8 cellular contexts compared by ENCODE assay signal in the genomic region with DNA sequence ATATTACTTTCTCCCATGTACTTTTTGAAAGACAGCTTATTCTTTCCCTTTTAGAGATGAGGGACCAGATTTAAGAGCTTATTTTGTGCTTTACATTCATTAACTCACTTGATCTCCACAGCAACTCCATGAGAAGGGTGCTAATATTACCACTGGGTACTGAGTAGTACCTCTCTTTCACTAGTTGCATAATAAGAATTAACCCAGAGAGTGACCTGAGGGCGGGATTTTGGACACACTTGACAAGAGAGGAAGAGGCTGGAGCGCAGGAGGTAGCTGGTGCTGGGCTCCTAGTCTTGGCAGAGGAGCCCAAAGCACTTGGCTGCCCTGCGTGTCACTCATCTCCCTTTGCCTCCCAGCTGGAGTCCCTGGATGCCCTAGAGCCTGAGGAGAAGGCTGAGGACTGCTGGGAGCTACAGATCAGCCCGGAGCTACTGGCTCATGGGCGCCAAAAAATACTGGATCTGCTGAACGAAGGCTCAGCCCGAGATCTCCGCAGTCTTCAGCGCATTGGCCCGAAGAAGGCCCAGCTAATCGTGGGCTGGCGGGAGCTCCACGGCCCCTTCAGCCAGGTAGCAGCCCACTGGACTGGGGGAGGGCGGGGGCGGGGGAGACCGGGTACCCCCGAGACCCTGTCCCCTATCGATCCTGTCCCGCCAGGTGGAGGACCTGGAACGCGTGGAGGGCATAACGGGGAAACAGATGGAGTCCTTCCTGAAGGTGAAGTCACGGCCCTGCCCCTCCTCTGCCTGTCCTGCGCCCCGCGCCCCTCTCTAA. TPM values are rescaled to one million over a fixed set of nuclear protein-coding genes. Genes with fewer than 3 reads are reported as not detected.
DNase-seq lines count a peak whose midpoint lies in the region; ATAC-seq and TF ChIP-seq lines count a peak whose summit lies in the region.

No MANE protein-coding gene starts in this region.

- H3K4me1 Mint-ChIP-seq in activated T-cell treated with anti-CD3 and anti-CD28 coated beads, Interleukin-2, amount 50 U/mL, for 72 hours (ENCODE audit: low read depth), result peaks cover 35% of the 10 kb centered on the region

- in situ Hi-C loops in astrocyte of the spinal cord (cut with HindIII; ENCODE audit: low sequenced_read_pairs), result no loop called here

- peak in 1 of 2 donors; percentile 15 for DNase-seq in activated T-cell treated with anti-CD3 and anti-CD28 coated beads, Interleukin-2, amount 50 U/mL, for 72 hours
- no peak for DNase-seq in activated T-cell treated with anti-CD3 and anti-CD28 coated beads, Interleukin-2, amount 50 U/mL, for 1 hour
- DNase-seq in NCI-H345 (lab: John Stamatoyannopoulos, UW), result peak; percentile 65
- peak; percentile 31 for DNase-seq in astrocyte of the spinal cord (ENCODE audit: low read depth, low spot score)
- DNase-seq in superior temporal gyrus (ENCODE audit: extremely low spot score), result peak; percentile 41
- DNase-seq in UCSD-AML1 (lab: John Stamatoyannopoulos, UW; ENCODE audit: unreplicated experiment), result no peak
- no peak for DNase-seq in T1000 (lab: John Stamatoyannopoulos, UW)

- no peaks in the 10 kb centered on the region for H3K9me3 Mint-ChIP-seq in activated T-cell treated with anti-CD3 and anti-CD28 coated beads, Interleukin-2, amount 50 U/mL, for 72 hours

- H3K36me3 Mint-ChIP-seq in activated T-cell treated with anti-CD3 and anti-CD28 coated beads, Interleukin-2, amount 50 U/mL, for 72 hours (ENCODE audit: insufficient read depth in 2 of 2), result peaks cover 11 to 25% of the 10 kb centered on the region in 2 donors

- no peak for ATAC-seq in activated T-cell treated with anti-CD3 and anti-CD28 coated beads, Interleukin-2, amount 50 U/mL, for 72 hours (replicated peaks in 1 of 2)

- peak overlapping the region; percentile 71 for H3K4me3 ChIP-seq in astrocyte of the spinal cord (ENCODE audit: low read depth, low read length)

- H3K27me3 ChIP-seq in layer of hippocampus (ENCODE audit: control insufficient read depth, insufficient read depth, low read length), result no peaks in the 10 kb centered on the region

- no peak for TF ChIP-seq CTCF in astrocyte of the spinal cord (IDR thresholded peaks at IDR 0.05; ENCODE audit: low read depth, low read length)

- peak overlapping the region; percentile 100 for H3K27ac Mint-ChIP-seq in activated T-cell treated with anti-CD3 and anti-CD28 coated beads, Interleukin-2, amount 50 U/mL, for 72 hours

- peak overlapping the region; percentile 99 for H3K27ac ChIP-seq in layer of hippocampus (ENCODE audit: low read depth, low read length)

- peak overlapping the region; percentile 97 to 99 for H3K4me3 Mint-ChIP-seq in activated T-cell treated with anti-CD3 and anti-CD28 coated beads, Interleukin-2, amount 50 U/mL, for 72 hours

- no peaks in the 10 kb centered on the region for H3K27me3 Mint-ChIP-seq in activated T-cell treated with anti-CD3 and anti-CD28 coated beads, Interleukin-2, amount 50 U/mL, for 72 hours (ENCODE audit: low read depth)

RNA-seq across cellular contexts. Expression of a gene that starts 1.7 kb away (rescaled TPM):
- total RNA-seq in activated T-cell treated with anti-CD3 and anti-CD28 coated beads, Interleukin-2, amount 50 U/mL, for 72 hours, result 100 to 1,000 TPM; 266 to 329 TPM

RNA-seq across cellular contexts. Expression of a gene that starts 7.3 kb away (rescaled TPM):
- 1 to 10 TPM; 2.4 to 2.8 TPM for total RNA-seq in activated T-cell treated with anti-CD3 and anti-CD28 coated beads, Interleukin-2, amount 50 U/mL, for 72 hours

RNA-seq across cellular contexts. Expression of a gene that starts 11.3 kb away (rescaled TPM):
- 10 to 100 TPM; 14.8 to 17.8 TPM for total RNA-seq in activated T-cell treated with anti-CD3 and anti-CD28 coated beads, Interleukin-2, amount 50 U/mL, for 72 hours

RNA-seq across cellular contexts. Expression of a gene that starts 14.1 kb away (rescaled TPM):
- 100 to 1,000 TPM; 153 to 180 TPM for total RNA-seq in activated T-cell treated with anti-CD3 and anti-CD28 coated beads, Interleukin-2, amount 50 U/mL, for 72 hours

RNA-seq across cellular contexts. Expression of a gene that starts 15.6 kb away (rescaled TPM):
- total RNA-seq in activated T-cell treated with anti-CD3 and anti-CD28 coated beads, Interleukin-2, amount 50 U/mL, for 72 hours, result 100 to 1,000 TPM; 148 to 161 TPM

Comparison
In these comparisons a context has a peak if more than half of its experiments do, and no peak if none do; other contexts are left out.
1. DNase-seq: peak in NCI-H345 (single experiment), astrocyte of the spinal cord (single experiment) and superior temporal gyrus (single experiment); none in activated T-cell treated with anti-CD3 and anti-CD28 coated beads, Interleukin-2, amount 50 U/mL, for 1 hour (single experiment), UCSD-AML1 (single experiment) and T1000 (single experiment).